11 cellular contexts compared by ENCODE assay signal in the genomic region with DNA sequence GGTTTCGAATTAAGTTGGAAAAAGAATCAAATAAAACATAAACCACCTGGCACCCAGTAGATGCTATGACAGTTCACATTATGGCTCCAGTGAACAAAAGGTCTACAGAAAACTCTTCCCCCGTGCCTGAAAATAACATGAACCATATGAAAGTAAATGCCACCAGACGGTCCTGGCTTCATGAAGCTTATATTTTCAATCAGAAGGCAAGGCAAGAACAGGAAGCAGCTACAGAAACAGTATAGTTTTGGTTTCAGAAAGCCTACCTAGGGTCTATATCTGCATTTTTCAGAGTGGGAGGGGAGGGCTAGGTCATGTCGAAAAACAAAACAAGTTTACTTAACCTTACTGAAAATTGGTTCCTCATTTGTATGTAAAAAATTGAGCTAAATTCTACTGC. TPM values are rescaled to one million over a fixed set of nuclear protein-coding genes. Genes with fewer than 3 reads are reported as not detected.
DNase-seq lines count a peak whose midpoint lies in the region; ATAC-seq, FAIRE-seq and TF ChIP-seq lines count a peak whose summit lies in the region.
"Had no signal": no experiment of that assay in that cellular context is flagged by ENCODE, and none has a peak within 500 bp of the region (broad histone marks: within the 10 kb centered on the region; RNA-seq: fewer than 3 reads in every experiment).

No MANE protein-coding gene starts in this region.

- no peaks in the 10 kb centered on the region for H3K27me3 Mint-ChIP-seq in activated T-helper 1 cell treated with anti-CD3 and anti-CD28 coated beads, Interleukin-12 subunit alpha, Interleukin-12 subunit beta, Interleukin-2, Interleukin-4 antibody, amounts not matched to agents 30 ng/mL and 10 ng/mL and 1 ng/mL, durations not matched to agents 14 hours and 24 hours and 36 hours (ENCODE audit: insufficient read depth)

- intact Hi-C loops in activated T-helper 1 cell treated with anti-CD3 and anti-CD28 coated beads, Interleukin-12 subunit alpha, Interleukin-12 subunit beta, Interleukin-2, Interleukin-4 antibody, amounts not matched to agents 30 ng/mL and 10 ng/mL and 1 ng/mL, durations not matched to agents 14 hours and 24 hours and 36 hours (cut with micrococcal nuclease): loop anchor here (2.0 kb wide), 3 partner anchors 55 to 95 kb away; partner anchors contain the start of gene PCF11

- no peaks in the 10 kb centered on the region; the same call in 1 of the 2 replicates for H3K36me3 ChIP-seq in WERI-Rb-1

- TF ChIP-seq POLR2A in GM12892 (IDR thresholded peaks at IDR 0.05; ENCODE audit: low read depth, low read length): no peak

- peak overlapping the region; percentile 76 for H3K27ac Mint-ChIP-seq in activated T-helper 1 cell treated with anti-CD3 and anti-CD28 coated beads, Interleukin-12 subunit alpha, Interleukin-12 subunit beta, Interleukin-2, Interleukin-4 antibody, amounts not matched to agents 30 ng/mL and 10 ng/mL and 1 ng/mL, durations not matched to agents 14 hours and 24 hours and 36 hours

- ATAC-seq in GM19452 (IDR thresholded peaks at IDR 0.05; ENCODE audit: unreplicated experiment): peak; percentile 61
- peak; percentile 74 for ATAC-seq in HG03108 (IDR thresholded peaks at IDR 0.05; ENCODE audit: unreplicated experiment)

- peaks cover 25% of the 10 kb centered on the region for H3K4me1 Mint-ChIP-seq in activated T-helper 1 cell treated with anti-CD3 and anti-CD28 coated beads, Interleukin-12 subunit alpha, Interleukin-12 subunit beta, Interleukin-2, Interleukin-4 antibody, amounts not matched to agents 30 ng/mL and 10 ng/mL and 1 ng/mL, durations not matched to agents 14 hours and 24 hours and 36 hours (ENCODE audit: low read depth)

- peak; percentile 34 for DNase-seq in GM12892 (ENCODE audit: insufficient read length)
- no peak for DNase-seq in activated T-helper 1 cell treated with anti-CD3 and anti-CD28 coated beads, Interleukin-12 subunit alpha, Interleukin-12 subunit beta, Interleukin-2, Interleukin-4 antibody, amounts not matched to agents 30 ng/mL and 10 ng/mL and 1 ng/mL, durations not matched to agents 14 hours and 24 hours and 36 hours (ENCODE audit: low spot score)
- DNase-seq in NCI-H146 treated with DMSO at 0.1 percent for 48 hours (lab: John Stamatoyannopoulos, UW; ENCODE audit: unreplicated experiment): no peak
- DNase-seq in WERI-Rb-1: no peak
- DNase-seq in mesenteric fat pad (ENCODE audit: low spot score): no peak
- DNase-seq in NCI-H524 treated with DMSO at 0.1 percent for 48 hours (lab: John Stamatoyannopoulos, UW): no peak
- DNase-seq: GF-D8, NCI-H1105 had no signal

- peaks cover 20% of the 10 kb centered on the region for H3K36me3 Mint-ChIP-seq in activated T-helper 1 cell treated with anti-CD3 and anti-CD28 coated beads, Interleukin-12 subunit alpha, Interleukin-12 subunit beta, Interleukin-2, Interleukin-4 antibody, amounts not matched to agents 30 ng/mL and 10 ng/mL and 1 ng/mL, durations not matched to agents 14 hours and 24 hours and 36 hours (ENCODE audit: low read depth)

- H3K27me3 ChIP-seq in WERI-Rb-1 (ENCODE audit: insufficient read depth, low read depth, severe bottlenecking): no peaks in the 10 kb centered on the region

- FAIRE-seq in GM12892 (lab: Jason Lieb, UNC): peak; percentile 91

- H3K27ac ChIP-seq in WERI-Rb-1: no peak overlapping the region

- peaks cover 6% of the 10 kb centered on the region for H3K9me3 Mint-ChIP-seq in activated T-helper 1 cell treated with anti-CD3 and anti-CD28 coated beads, Interleukin-12 subunit alpha, Interleukin-12 subunit beta, Interleukin-2, Interleukin-4 antibody, amounts not matched to agents 30 ng/mL and 10 ng/mL and 1 ng/mL, durations not matched to agents 14 hours and 24 hours and 36 hours
- H3K9me3 Mint-ChIP-seq: nephron had no signal

- no peak overlapping the region for H3K4me3 ChIP-seq in WERI-Rb-1 (ENCODE audit: low read depth, low read length)

- TF ChIP-seq CTCF in WERI-Rb-1 (IDR thresholded peaks at IDR 0.05; ENCODE audit: low read depth, low read length): no peak

- H3K9me3 ChIP-seq in WERI-Rb-1 (ENCODE audit: severe bottlenecking): no peaks in the 10 kb centered on the region

- peak overlapping the region; percentile 54 for H3K4me3 Mint-ChIP-seq in activated T-helper 1 cell treated with anti-CD3 and anti-CD28 coated beads, Interleukin-12 subunit alpha, Interleukin-12 subunit beta, Interleukin-2, Interleukin-4 antibody, amounts not matched to agents 30 ng/mL and 10 ng/mL and 1 ng/mL, durations not matched to agents 14 hours and 24 hours and 36 hours
- H3K4me3 Mint-ChIP-seq: nephron had no signal

RNA-seq across cellular contexts. Expression of gene RAB30, which starts 9.8 kb away (rescaled TPM):
- 14.6 TPM for polyA plus RNA-seq in GM12892 (2012; ENCODE audit: missing spikeins)
- total RNA-seq in activated T-helper 1 cell treated with anti-CD3 and anti-CD28 coated beads, Interleukin-12 subunit alpha, Interleukin-12 subunit beta, Interleukin-2, Interleukin-4 antibody, amounts not matched to agents 30 ng/mL and 10 ng/mL and 1 ng/mL, durations not matched to agents 14 hours and 24 hours and 36 hours: 15.2 and 16.0 TPM in 2 replicates
- total RNA-seq in mesenteric fat pad: 33.9 TPM
